1 cellular context compared by ENCODE assay signal in the genomic region with DNA sequence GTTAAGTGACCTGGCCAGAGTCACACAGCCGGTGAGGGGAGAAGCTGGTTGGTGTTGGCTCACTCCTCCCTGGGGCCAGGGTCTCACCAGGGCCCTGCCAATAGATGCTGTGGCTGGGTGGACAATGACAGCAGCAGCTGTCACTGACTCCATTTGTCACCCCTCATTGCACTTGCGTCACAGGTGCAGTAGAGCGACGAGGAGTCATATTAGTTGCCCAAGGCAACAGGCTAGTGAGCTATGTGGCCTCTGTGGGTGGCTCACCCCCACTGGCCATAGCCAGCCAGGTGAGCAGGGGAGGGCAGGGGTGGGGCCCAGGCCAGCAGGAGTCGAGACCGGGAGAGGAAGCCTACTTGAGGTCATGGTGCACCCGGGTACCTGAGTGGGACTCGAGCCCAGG.
TF ChIP-seq lines count a peak whose summit lies in the region.

No MANE protein-coding gene starts in this region.

TF ChIP-seq in IMR-90, 13 proteins besides CTCF, POLR2A, EP300 and RAD21 (continued from another document):
- TF ChIP-seq, protein P1, sequence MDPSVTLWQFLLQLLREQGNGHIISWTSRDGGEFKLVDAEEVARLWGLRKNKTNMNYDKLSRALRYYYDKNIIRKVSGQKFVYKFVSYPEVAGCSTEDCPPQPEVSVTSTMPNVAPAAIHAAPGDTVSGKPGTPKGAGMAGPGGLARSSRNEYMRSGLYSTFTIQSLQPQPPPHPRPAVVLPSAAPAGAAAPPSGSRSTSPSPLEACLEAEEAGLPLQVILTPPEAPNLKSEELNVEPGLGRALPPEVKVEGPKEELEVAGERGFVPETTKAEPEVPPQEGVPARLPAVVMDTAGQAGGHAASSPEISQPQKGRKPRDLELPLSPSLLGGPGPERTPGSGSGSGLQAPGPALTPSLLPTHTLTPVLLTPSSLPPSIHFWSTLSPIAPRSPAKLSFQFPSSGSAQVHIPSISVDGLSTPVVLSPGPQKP (IDR thresholded peaks at IDR 0.05; ENCODE audit: borderline replicate concordance, low read depth, low read length), result no peak
- TF ChIP-seq CHD1 (IDR thresholded peaks at IDR 0.05; ENCODE audit: low read depth, low read length) (no peak), RCOR1 (IDR thresholded peaks at IDR 0.05; ENCODE audit: insufficient replicate concordance, low read length) (no peak), MAZ (IDR thresholded peaks at IDR 0.05; ENCODE audit: borderline replicate concordance, low read depth, low read length) (no peak), BHLHE40 (IDR thresholded peaks at IDR 0.05; ENCODE audit: low read depth, low read length) (no peak), USF2 (IDR thresholded peaks at IDR 0.05; ENCODE audit: low read depth, low read length) (no peak), FOS (IDR thresholded peaks at IDR 0.05; ENCODE audit: low read depth, low read length) (no peak)
